16 cellular contexts compared by ENCODE assay signal in genomic region chr16:88917915-88918627, GRCh38. TPM values are rescaled to one million over a fixed set of nuclear protein-coding genes. Genes with fewer than 3 reads are reported as not detected.
"Had no signal": no experiment of that assay in that cellular context is flagged by ENCODE, and none has a peak within 500 bp of the region (broad histone marks: within the 10 kb centered on the region; RNA-seq: fewer than 3 reads in every experiment).

No MANE protein-coding gene starts in this region.

- H3K4me3 Mint-ChIP-seq: activated CD4-positive, alpha-beta T cell treated with anti-CD3 and anti-CD28 coated beads, Interleukin-2, amount 10 ng/mL, durations not matched to agents 24 days and 14 days; activated naive CD4-positive, alpha-beta T cell treated with anti-CD3 and anti-CD28 coated beads for 36 hours; naive thymus-derived CD8-positive, alpha-beta T cell had no signal

- H3K4me3 ChIP-seq: cardiac muscle cell, gastrocnemius medialis, mucosa of descending colon, sigmoid colon, suprapubic skin had no signal

- H3K36me3 Mint-ChIP-seq: naive thymus-derived CD8-positive, alpha-beta T cell had no signal

- H3K27ac Mint-ChIP-seq: activated CD4-positive, alpha-beta T cell treated with anti-CD3 and anti-CD28 coated beads, Interleukin-2, amount 10 ng/mL, durations not matched to agents 24 days and 14 days; activated naive CD4-positive, alpha-beta T cell treated with anti-CD3 and anti-CD28 coated beads for 36 hours; naive thymus-derived CD8-positive, alpha-beta T cell had no signal

- H3K27me3 Mint-ChIP-seq: activated CD4-positive, alpha-beta T cell treated with anti-CD3 and anti-CD28 coated beads, Interleukin-2, amount 10 ng/mL, durations not matched to agents 24 days and 14 days had no signal

- DNase-seq: activated CD4-positive, alpha-beta T cell treated with anti-CD3 and anti-CD28 coated beads, Interleukin-2, amount 10 ng/mL, durations not matched to agents 24 days and 14 days; activated naive CD4-positive, alpha-beta T cell treated with anti-CD3 and anti-CD28 coated beads for 36 hours; gastrocnemius medialis; left colon; mucosa of descending colon; naive thymus-derived CD8-positive, alpha-beta T cell; sigmoid colon; stimulated activated naive CD8-positive, alpha-beta T cell treated with anti-CD3 and anti-CD28 coated beads, Interleukin-15, Interleukin-2, amounts not matched to agents 100 U/mL and 50 U/mL, for 24 hours; WERI-Rb-1 had no signal

- ATAC-seq: gastrocnemius medialis; left colon; mucosa of descending colon; naive thymus-derived CD8-positive, alpha-beta T cell; stimulated activated naive CD8-positive, alpha-beta T cell treated with anti-CD3 and anti-CD28 coated beads, Interleukin-15, Interleukin-2, amounts not matched to agents 100 U/mL and 50 U/mL, for 24 hours had no signal

- H3K27ac ChIP-seq: cardiac muscle cell, gastrocnemius medialis, sigmoid colon, suprapubic skin, WERI-Rb-1 had no signal

- H3K27me3 ChIP-seq: cardiac muscle cell, gastrocnemius medialis, suprapubic skin had no signal

- H3K9me3 Mint-ChIP-seq: activated naive CD4-positive, alpha-beta T cell treated with anti-CD3 and anti-CD28 coated beads for 36 hours; naive thymus-derived CD8-positive, alpha-beta T cell had no signal

- H3K9me3 ChIP-seq: gastrocnemius medialis, mucosa of descending colon, sigmoid colon, suprapubic skin had no signal

- H3K36me3 ChIP-seq: cardiac muscle cell, gastrocnemius medialis, sigmoid colon, suprapubic skin, WERI-Rb-1 had no signal

RNA-seq across cellular contexts. Expression of gene PABPN1L, which starts 51.6 kb away (rescaled TPM):
- total RNA-seq: activated CD4-positive, alpha-beta T cell treated with anti-CD3 and anti-CD28 coated beads, Interleukin-2, amount 10 ng/mL, durations not matched to agents 24 days and 14 days; activated naive CD4-positive, alpha-beta T cell treated with anti-CD3 and anti-CD28 coated beads for 36 hours; astrocyte; cardiac muscle cell; gastrocnemius medialis; left colon; lung microvascular endothelial cell; mucosa of descending colon; naive thymus-derived CD8-positive, alpha-beta T cell; osteoblast; pulmonary artery endothelial cell; sigmoid colon; suprapubic skin; urinary bladder had no signal
- polyA plus RNA-seq: naive thymus-derived CD8-positive, alpha-beta T cell; urinary bladder had no signal

RNA-seq across cellular contexts. Expression of gene CBFA2T3, which starts 58.9 kb away (rescaled TPM):
- total RNA-seq: activated CD4-positive, alpha-beta T cell treated with anti-CD3 and anti-CD28 coated beads, Interleukin-2, amount 10 ng/mL, durations not matched to agents 24 days and 14 days; activated naive CD4-positive, alpha-beta T cell treated with anti-CD3 and anti-CD28 coated beads for 36 hours; lung microvascular endothelial cell; osteoblast; pulmonary artery endothelial cell had no signal
